Comparison of ENCODE assay signal across 8 cellular contexts in genomic region chr13:59906413-59907027, GRCh38.
A peak's percentile ranks its signal among the peaks of the same experiment; 100 is the strongest.
DNase-seq lines count a peak whose midpoint lies in the region; ATAC-seq and FAIRE-seq lines count a peak whose summit lies in the region.

No MANE protein-coding gene starts in this region.

- DNase-seq in COR-L47 (lab: John Stamatoyannopoulos, UW) = peak; percentile 21
- DNase-seq in HT1080 (ENCODE audit: low read depth) = peak; percentile 24
- peak; percentile 64 for DNase-seq in iris pigment epithelial cell (ENCODE audit: low read depth)
- DNase-seq in activated naive CD4-positive, alpha-beta T cell treated with Interleukin-2 at 50 U/mL for 16 hours = no peak
- DNase-seq in GOT3 (lab: John Stamatoyannopoulos, UW) = no peak

- ATAC-seq in GM19324 (IDR thresholded peaks at IDR 0.05; ENCODE audit: low FRiP score, unreplicated experiment) = no peak
- no peak for ATAC-seq in HG03521 (IDR thresholded peaks at IDR 0.05; ENCODE audit: unreplicated experiment)

- peak; percentile 92 for FAIRE-seq in TTC549 (lab: Jason Lieb, UNC)

Comparison
In these comparisons a context has a peak if more than half of its experiments do, and no peak if none do; other contexts are left out.
1. DNase-seq: peak in COR-L47 (single experiment), HT1080 (single experiment) and iris pigment epithelial cell (single experiment); none in activated naive CD4-positive, alpha-beta T cell treated with Interleukin-2 at 50 U/mL for 16 hours (single experiment) and GOT3 (single experiment).